In the genomic region with DNA sequence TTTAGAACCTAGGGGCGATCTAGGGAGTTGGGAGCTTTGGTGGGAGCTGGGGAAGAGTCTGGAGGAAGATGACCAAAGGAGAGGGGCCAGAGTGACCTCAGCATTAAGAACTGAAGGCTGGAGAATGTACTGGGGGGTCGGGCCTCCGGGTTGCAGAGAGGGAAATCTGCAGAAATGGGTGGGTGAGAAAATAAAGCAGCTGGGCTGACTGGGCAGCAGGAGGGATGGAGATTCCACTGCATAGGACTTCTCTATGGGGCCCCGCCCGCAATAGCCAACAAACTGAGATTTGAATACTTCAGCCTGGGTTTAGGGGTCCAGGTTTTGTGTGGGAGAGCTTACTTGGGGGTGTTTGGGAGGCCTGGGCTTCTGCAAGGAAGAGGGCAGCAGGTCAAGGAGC, we compare ENCODE assay signal across 8 cellular contexts. TPM values are rescaled to one million over a fixed set of nuclear protein-coding genes. Genes with fewer than 3 reads are reported as not detected.
DNase-seq lines count a peak whose midpoint lies in the region; ATAC-seq and TF ChIP-seq lines count a peak whose summit lies in the region.

No MANE protein-coding gene starts in this region.

- H3K9me3 Mint-ChIP-seq in activated T-cell treated with anti-CD3 and anti-CD28 coated beads, Interleukin-2, amount 50 U/mL, for 72 hours = no peaks in the 10 kb centered on the region
- H3K9me3 Mint-ChIP-seq in WTC11 = no peaks in the 10 kb centered on the region
- H3K9me3 Mint-ChIP-seq in stimulated activated naive CD8-positive, alpha-beta T cell treated with anti-CD3 and anti-CD28 coated beads, Interleukin-15, amount 100 ng/mL, for 72 hours = no peaks in the 10 kb centered on the region

- TF ChIP-seq CTCF in WTC11 (IDR thresholded peaks at IDR 0.05) = no peak

- no peak overlapping the region for H3K27ac Mint-ChIP-seq in activated T-cell treated with anti-CD3 and anti-CD28 coated beads, Interleukin-2, amount 50 U/mL, for 72 hours
- peak overlapping the region; percentile 96 for H3K27ac Mint-ChIP-seq in WTC11
- peak overlapping the region in 1 of 2 donors; percentile 27 for H3K27ac Mint-ChIP-seq in stimulated activated naive CD8-positive, alpha-beta T cell treated with anti-CD3 and anti-CD28 coated beads, Interleukin-15, amount 100 ng/mL, for 72 hours

- no CpG with 5 or more reads among the region's 5 CpGs for WGBS in iPS DF 6.9 (ENCODE audit: insufficient coverage, insufficient read length)

- H3K27me3 Mint-ChIP-seq in activated T-cell treated with anti-CD3 and anti-CD28 coated beads, Interleukin-2, amount 50 U/mL, for 72 hours (ENCODE audit: low read depth) = peaks cover 44% of the 10 kb centered on the region
- peaks cover 23% of the 10 kb centered on the region for H3K27me3 Mint-ChIP-seq in WTC11 (ENCODE audit: low read depth)
- H3K27me3 Mint-ChIP-seq in stimulated activated naive CD8-positive, alpha-beta T cell treated with anti-CD3 and anti-CD28 coated beads, Interleukin-15, amount 100 ng/mL, for 72 hours = peaks cover 50% of the 10 kb centered on the region

- POLR2A ChIA-PET in WTC11 (lab: Charles Lee) = interaction anchor here (1.0 to 5.4 kb wide), 14 partner anchors 15 to 83 kb away, joined by 3 to 195 read pairs (median 8); partner anchors contain the start of genes HDGF, ISG20L2, METTL25B and MRPL24

- H3K4me3 ChIP-seq in iPS DF 6.9 (ENCODE audit: low read length) = peak overlapping the region; percentile 27; the same call in 1 of the 2 replicates

- ATAC-seq in activated T-cell treated with anti-CD3 and anti-CD28 coated beads, Interleukin-2, amount 50 U/mL, for 72 hours (replicated peaks in 1 of 2) = no peak
- no peak for ATAC-seq in WTC11
- ATAC-seq in stimulated activated naive CD8-positive, alpha-beta T cell treated with anti-CD3 and anti-CD28 coated beads, Interleukin-15, amount 100 ng/mL, for 72 hours = no peak
- no peak for ATAC-seq in GM19463 (IDR thresholded peaks at IDR 0.05; ENCODE audit: unreplicated experiment)

- CTCF ChIA-PET in WTC11 (lab: Charles Lee) = interaction anchor here (0.6 to 25.2 kb wide), 28 partner anchors 9 to 394 kb away, joined by 3 to 1553 read pairs (median 10); partner anchors contain the start of genes HAPLN2, HDGF, INSRR and ISG20L2

- H3K36me3 Mint-ChIP-seq in activated T-cell treated with anti-CD3 and anti-CD28 coated beads, Interleukin-2, amount 50 U/mL, for 72 hours (ENCODE audit: insufficient read depth in 2 of 2) = no peaks in the 10 kb centered on the region
- H3K36me3 Mint-ChIP-seq in WTC11 = peaks cover 4% of the 10 kb centered on the region; the same call in 1 of the 2 replicates

- H3K9me3 ChIP-seq in iPS DF 6.9 (ENCODE audit: control insufficient read depth, insufficient read depth, low read length) = no peaks in the 10 kb centered on the region

- peaks cover 2% of the 10 kb centered on the region; the same call in 1 of the 2 replicates for H3K27me3 ChIP-seq in iPS DF 6.9 (ENCODE audit: control insufficient read depth, insufficient read depth, low read length)

- no peaks in the 10 kb centered on the region for H3K36me3 ChIP-seq in iPS DF 6.9 (ENCODE audit: control insufficient read depth, insufficient read depth, low read length)

- peaks cover 25% of the 10 kb centered on the region for H3K4me1 Mint-ChIP-seq in activated T-cell treated with anti-CD3 and anti-CD28 coated beads, Interleukin-2, amount 50 U/mL, for 72 hours (ENCODE audit: low read depth)
- H3K4me1 Mint-ChIP-seq in WTC11 = peaks cover 66% of the 10 kb centered on the region
- peaks cover 37% of the 10 kb centered on the region for H3K4me1 Mint-ChIP-seq in stimulated activated naive CD8-positive, alpha-beta T cell treated with anti-CD3 and anti-CD28 coated beads, Interleukin-15, amount 100 ng/mL, for 72 hours

- peaks cover 20% of the 10 kb centered on the region for H3K4me1 ChIP-seq in iPS DF 6.9 (ENCODE audit: control insufficient read depth, insufficient read depth, low read length)

- peak overlapping the region; percentile 8 for H3K27ac ChIP-seq in iPS DF 6.9 (ENCODE audit: low read length)

- H3K4me3 Mint-ChIP-seq in activated T-cell treated with anti-CD3 and anti-CD28 coated beads, Interleukin-2, amount 50 U/mL, for 72 hours = peak overlapping the region; percentile 94 to 95
- H3K4me3 Mint-ChIP-seq in WTC11 = peak overlapping the region; percentile 84
- H3K4me3 Mint-ChIP-seq in stimulated activated naive CD8-positive, alpha-beta T cell treated with anti-CD3 and anti-CD28 coated beads, Interleukin-15, amount 100 ng/mL, for 72 hours = peak overlapping the region; percentile 14 to 96

- DNase-seq in activated T-cell treated with anti-CD3 and anti-CD28 coated beads, Interleukin-2, amount 50 U/mL, for 72 hours = no peak
- no peak for DNase-seq in activated T-cell treated with anti-CD3 and anti-CD28 coated beads for 4 hours
- DNase-seq in WTC11 (ENCODE audit: low spot score) = no peak
- DNase-seq in iPS DF 6.9 (ENCODE audit: low read depth, low spot score) = no peak
- DNase-seq in stimulated activated naive CD8-positive, alpha-beta T cell treated with anti-CD3 and anti-CD28 coated beads, Interleukin-15, amount 100 ng/mL, for 72 hours = no peak
- DNase-seq in NCI-H1048 (lab: John Stamatoyannopoulos, UW) = no peak
- no peak for DNase-seq in HK-2 (ENCODE audit: unreplicated experiment)

TF ChIP-seq in WTC11, 78 proteins besides CTCF, POLR2A, EP300 and RAD21:
- TF ChIP-seq, protein P1, sequence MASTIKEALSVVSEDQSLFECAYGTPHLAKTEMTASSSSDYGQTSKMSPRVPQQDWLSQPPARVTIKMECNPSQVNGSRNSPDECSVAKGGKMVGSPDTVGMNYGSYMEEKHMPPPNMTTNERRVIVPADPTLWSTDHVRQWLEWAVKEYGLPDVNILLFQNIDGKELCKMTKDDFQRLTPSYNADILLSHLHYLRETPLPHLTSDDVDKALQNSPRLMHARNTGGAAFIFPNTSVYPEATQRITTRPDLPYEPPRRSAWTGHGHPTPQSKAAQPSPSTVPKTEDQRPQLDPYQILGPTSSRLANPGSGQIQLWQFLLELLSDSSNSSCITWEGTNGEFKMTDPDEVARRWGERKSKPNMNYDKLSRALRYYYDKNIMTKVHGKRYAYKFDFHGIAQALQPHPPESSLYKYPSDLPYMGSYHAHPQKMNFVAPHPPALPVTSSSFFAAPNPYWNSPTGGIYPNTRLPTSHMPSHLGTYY (CRISPR knock-in tag; IDR thresholded peaks at IDR 0.05) = 0 out of 2 replicates have a peak, but pooled peaks have one; percentile 24
- TF ChIP-seq, protein P2, sequence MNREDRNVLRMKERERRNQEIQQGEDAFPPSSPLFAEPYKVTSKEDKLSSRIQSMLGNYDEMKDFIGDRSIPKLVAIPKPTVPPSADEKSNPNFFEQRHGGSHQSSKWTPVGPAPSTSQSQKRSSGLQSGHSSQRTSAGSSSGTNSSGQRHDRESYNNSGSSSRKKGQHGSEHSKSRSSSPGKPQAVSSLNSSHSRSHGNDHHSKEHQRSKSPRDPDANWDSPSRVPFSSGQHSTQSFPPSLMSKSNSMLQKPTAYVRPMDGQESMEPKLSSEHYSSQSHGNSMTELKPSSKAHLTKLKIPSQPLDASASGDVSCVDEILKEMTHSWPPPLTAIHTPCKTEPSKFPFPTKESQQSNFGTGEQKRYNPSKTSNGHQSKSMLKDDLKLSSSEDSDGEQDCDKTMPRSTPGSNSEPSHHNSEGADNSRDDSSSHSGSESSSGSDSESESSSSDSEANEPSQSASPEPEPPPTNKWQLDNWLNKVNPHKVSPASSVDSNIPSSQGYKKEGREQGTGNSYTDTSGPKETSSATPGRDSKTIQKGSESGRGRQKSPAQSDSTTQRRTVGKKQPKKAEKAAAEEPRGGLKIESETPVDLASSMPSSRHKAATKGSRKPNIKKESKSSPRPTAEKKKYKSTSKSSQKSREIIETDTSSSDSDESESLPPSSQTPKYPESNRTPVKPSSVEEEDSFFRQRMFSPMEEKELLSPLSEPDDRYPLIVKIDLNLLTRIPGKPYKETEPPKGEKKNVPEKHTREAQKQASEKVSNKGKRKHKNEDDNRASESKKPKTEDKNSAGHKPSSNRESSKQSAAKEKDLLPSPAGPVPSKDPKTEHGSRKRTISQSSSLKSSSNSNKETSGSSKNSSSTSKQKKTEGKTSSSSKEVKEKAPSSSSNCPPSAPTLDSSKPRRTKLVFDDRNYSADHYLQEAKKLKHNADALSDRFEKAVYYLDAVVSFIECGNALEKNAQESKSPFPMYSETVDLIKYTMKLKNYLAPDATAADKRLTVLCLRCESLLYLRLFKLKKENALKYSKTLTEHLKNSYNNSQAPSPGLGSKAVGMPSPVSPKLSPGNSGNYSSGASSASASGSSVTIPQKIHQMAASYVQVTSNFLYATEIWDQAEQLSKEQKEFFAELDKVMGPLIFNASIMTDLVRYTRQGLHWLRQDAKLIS (CRISPR knock-in tag; IDR thresholded peaks at IDR 0.05; ENCODE audit: borderline replicate concordance) = no peak

RNA-seq across cellular contexts. Expression of gene CRABP2, which starts 1.6 kb away (rescaled TPM):
- 1 to 10 TPM; 2.5 TPM for total RNA-seq in activated T-cell treated with anti-CD3 and anti-CD28 coated beads, Interleukin-2, amount 50 U/mL, for 72 hours
- total RNA-seq in WTC11 (2021) = 135 to 195 TPM (median 186 TPM) in 3 replicates

RNA-seq across cellular contexts. Expression of gene METTL25B, which starts 21.2 kb away (rescaled TPM):
- total RNA-seq in activated T-cell treated with anti-CD3 and anti-CD28 coated beads, Interleukin-2, amount 50 U/mL, for 72 hours = 100 to 1,000 TPM in 1 of 2 donors, 10 to 100 TPM in 1; 90.5 to 100 TPM
- 32.0 to 41.0 TPM (median 37.9 TPM) in 3 replicates for total RNA-seq in WTC11 (2021)

RNA-seq across cellular contexts. Expression of gene ISG20L2, which starts 21.5 kb away (rescaled TPM):
- total RNA-seq in activated T-cell treated with anti-CD3 and anti-CD28 coated beads, Interleukin-2, amount 50 U/mL, for 72 hours = 10 to 100 TPM; 36.3 to 37.1 TPM
- total RNA-seq in WTC11 (2021) = 37.2 to 43.8 TPM (median 42.2 TPM) in 3 replicates

RNA-seq across cellular contexts. Expression of gene NES, which starts 29.8 kb away (rescaled TPM):
- under 1 TPM in 1 of 2 donors, not detected in 1; 0.05 TPM for total RNA-seq in activated T-cell treated with anti-CD3 and anti-CD28 coated beads, Interleukin-2, amount 50 U/mL, for 72 hours
- total RNA-seq in WTC11 (2021) = 103 to 127 TPM (median 104 TPM) in 3 replicates

RNA-seq across cellular contexts. Expression of gene MRPL24, which starts 33.9 kb away (rescaled TPM):
- total RNA-seq in activated T-cell treated with anti-CD3 and anti-CD28 coated beads, Interleukin-2, amount 50 U/mL, for 72 hours = 10 to 100 TPM; 45.9 to 67.8 TPM
- 35.1 to 37.4 TPM (median 35.2 TPM) in 3 replicates for total RNA-seq in WTC11 (2021)

Comparison
In these comparisons a context has a peak if more than half of its experiments do, and no peak if none do; other contexts are left out.
1. RNA of gene CRABP2, which starts 1.6 kb away (total RNA-seq): 135 to 195 TPM in WTC11; 2.5 TPM in activated T-cell treated with anti-CD3 and anti-CD28 coated beads, Interleukin-2, amount 50 U/mL, for 72 hours; every median in the first group is over 10 times any median in the second.
2. Peak in every context shown above with its lines, with median percentiles within 50 percentile points of each other: H3K4me3 Mint-ChIP-seq.